Comparison of ENCODE assay signal across 32 cellular contexts in genomic region chr2:155043097-155043496, GRCh38.
"Had no signal": no experiment of that assay in that cellular context is flagged by ENCODE, and none has a peak within 500 bp of the region (broad histone marks: within the 10 kb centered on the region; RNA-seq: fewer than 3 reads in every experiment).

No MANE protein-coding gene starts in this region.

- H3K36me3 ChIP-seq: WERI-Rb-1 had no signal

- ATAC-seq: activated CD4-positive, alpha-beta T cell treated with anti-CD3 and anti-CD28 coated beads for 36 hours; activated CD4-positive, CD25-positive, alpha-beta regulatory T cell treated with anti-CD3 and anti-CD28 coated beads, Interleukin-2, amount 50 U/mL, for 24 hours; activated CD8-positive, alpha-beta memory T cell treated with anti-CD3 and anti-CD28 coated beads, Interleukin-2, amount 10 ng/mL, durations not matched to agents 7 days and 5 days; activated CD8-positive, alpha-beta T cell treated with anti-CD3 and anti-CD28 coated beads for 36 hours; activated CD8-positive, alpha-beta T cell treated with anti-CD3 and anti-CD28 coated beads, Interleukin-2, amount 10 ng/mL, durations not matched to agents 7 days and 5 days; T-helper 17 cell; WTC11 had no signal

- H3K27ac ChIP-seq: VCaP, WERI-Rb-1 had no signal

- DNase-seq: activated B cell treated with CpG ODN at 0.5 μM for 24 hours; activated CD4-positive, alpha-beta memory T cell treated with anti-CD3 and anti-CD28 coated beads for 36 hours; activated CD4-positive, alpha-beta memory T cell treated with anti-CD3 and anti-CD28 coated beads, Interleukin-2, amount 10 ng/mL, durations not matched to agents 7 days and 5 days; activated CD4-positive, alpha-beta T cell treated with anti-CD3 and anti-CD28 coated beads for 1 hour; activated CD4-positive, alpha-beta T cell treated with anti-CD3 and anti-CD28 coated beads for 36 hours; activated CD4-positive, alpha-beta T cell treated with anti-CD3 and anti-CD28 coated beads for 4 hours; activated CD4-positive, alpha-beta T cell treated with anti-CD3 and anti-CD28 coated beads for 48 hours; activated CD4-positive, alpha-beta T cell treated with anti-CD3 and anti-CD28 coated beads, Interleukin-2, amount 10 ng/mL, durations not matched to agents 24 days and 14 days; activated CD4-positive, alpha-beta T cell treated with anti-CD3 and anti-CD28 coated beads, Interleukin-2, amount 10 ng/mL, durations not matched to agents 7 days and 5 days; activated CD4-positive, alpha-beta T cell treated with anti-CD3 and anti-CD28 coated beads, Interleukin-2, amount 50 U/mL, for 1 hour; activated CD4-positive, alpha-beta T cell treated with anti-CD3 and anti-CD28 coated beads, Interleukin-2, amount 50 U/mL, for 4 hours; activated CD4-positive, alpha-beta T cell treated with anti-CD3 and anti-CD28 coated beads, Interleukin-2, amount 50 U/mL, for 48 hours; activated CD4-positive, CD25-positive, alpha-beta regulatory T cell; activated CD4-positive, CD25-positive, alpha-beta regulatory T cell treated with anti-CD3 and anti-CD28 coated beads, Interleukin-2, amount 50 U/mL, for 72 hours; activated CD8-positive, alpha-beta memory T cell treated with anti-CD3 and anti-CD28 coated beads for 24 hours; activated CD8-positive, alpha-beta memory T cell treated with anti-CD3 and anti-CD28 coated beads, Interleukin-2, amount 10 ng/mL, durations not matched to agents 7 days and 5 days; activated CD8-positive, alpha-beta memory T cell treated with anti-CD3 and anti-CD28 coated beads, Interleukin-2, amount 50 U/mL, for 4 hours; activated CD8-positive, alpha-beta memory T cell treated with anti-CD3 and anti-CD28 coated beads, Interleukin-2, amount 50 U/mL, for 48 hours; activated CD8-positive, alpha-beta T cell treated with anti-CD3 and anti-CD28 coated beads for 36 hours; activated CD8-positive, alpha-beta T cell treated with anti-CD3 and anti-CD28 coated beads, Interleukin-2, amount 10 ng/mL, durations not matched to agents 7 days and 5 days; activated T-cell treated with anti-CD3 and anti-CD28 coated beads for 4 hours; activated T-cell treated with anti-CD3 and anti-CD28 coated beads, Interleukin-2, amount 50 U/mL, for 1 hour; activated T-cell treated with anti-CD3 and anti-CD28 coated beads, Interleukin-2, amount 50 U/mL, for 24 hours; T-helper 17 cell; T-helper 2 cell; T-helper 9 cell; T1000; WERI-Rb-1 had no signal

- FAIRE-seq: TTC549 had no signal
